7 cellular contexts compared by ENCODE assay signal in the genomic region with DNA sequence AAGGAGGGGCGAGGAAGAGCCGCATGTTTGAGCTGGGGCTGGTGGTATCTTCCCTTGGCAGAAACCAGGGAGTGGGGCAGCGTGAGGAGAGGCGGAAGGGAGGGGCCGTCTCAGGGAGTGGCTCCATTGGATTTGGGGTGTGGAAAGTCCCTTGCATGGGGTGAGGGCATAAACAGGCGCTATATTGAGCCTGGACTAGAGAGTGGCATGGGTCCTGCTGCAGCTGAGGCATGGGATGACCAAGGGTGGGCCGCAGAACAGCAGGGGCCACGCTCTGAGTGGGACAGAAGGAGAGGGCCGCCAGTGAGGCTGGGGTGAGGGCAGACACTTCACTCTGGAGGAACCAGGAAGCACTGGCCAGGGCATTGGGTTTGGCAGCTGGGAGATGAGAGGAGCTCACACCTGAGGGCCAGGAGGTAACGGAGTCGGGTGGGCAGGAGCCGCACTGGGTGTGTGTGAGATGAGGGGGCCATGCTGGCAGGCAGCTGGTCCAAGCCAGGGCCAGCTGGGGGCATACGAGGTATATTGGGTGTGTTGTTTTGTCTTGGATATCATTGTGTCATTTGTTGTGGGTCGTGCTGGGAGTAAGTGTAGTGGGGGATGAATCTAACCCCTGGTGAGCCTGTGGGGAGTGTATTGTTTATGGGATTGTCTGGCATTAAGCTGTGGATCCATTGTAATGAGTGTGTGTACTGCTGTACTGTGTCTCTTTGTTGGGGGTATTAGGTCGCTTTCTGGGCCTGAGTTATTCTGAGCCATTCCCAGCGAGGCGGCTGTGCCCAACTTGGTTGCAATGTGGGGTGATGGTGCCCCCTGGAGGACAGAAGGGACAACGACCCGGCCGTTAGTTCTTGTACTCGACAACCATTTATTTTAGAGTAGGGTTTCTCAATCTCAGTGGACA. TPM values are rescaled to one million over a fixed set of nuclear protein-coding genes. Genes with fewer than 3 reads are reported as not detected.
DNase-seq lines count a peak whose midpoint lies in the region; ATAC-seq, FAIRE-seq and TF ChIP-seq lines count a peak whose summit lies in the region.
"Not testable (repeated sequence)": the region's sequence is repeated elsewhere in the genome, so short reads cannot be mapped to it uniquely, and the experiment has no call there.

No MANE protein-coding gene starts in this region.

- not testable (repeated sequence) for BruUV-seq in HepG2 (replicated peaks; lab: Mats Ljungman, UMichigan)

- not testable (repeated sequence) for H3K4me1 Mint-ChIP-seq in activated T-cell treated with anti-CD3 and anti-CD28 coated beads, Interleukin-2, amount 50 U/mL, for 4 hours (ENCODE audit: low read depth)

- not testable (repeated sequence) for H3K27me3 ChIP-seq in SJCRH30
- H3K27me3 ChIP-seq in HepG2 (ENCODE audit: control insufficient read depth in 1 of 2, insufficient read depth in 2 of 2, low read length in 2 of 2) = peaks cover 3 to 29% of the 10 kb centered on the region in 2 experiments; a peak in 3 of 5 replicates

- not testable (repeated sequence) for H3K79me2 ChIP-seq in HepG2 (ENCODE audit: insufficient read depth, low read length)

- H3K4me1 ChIP-seq in SJCRH30; HepG2 (ENCODE audit: insufficient read depth, low read length): not testable (repeated sequence)

- intact Hi-C loops in HepG2 (cut with micrococcal nuclease; ENCODE audit: unreplicated experiment) = loop anchor here (2.0 to 5.0 kb wide), 3 partner anchors 40 to 137 kb away; no protein-coding TSS in a partner anchor

- POLR2A ChIA-PET in GM10248 (lab: Yijun Ruan, JAX); HepG2 (lab: Yijun Ruan, JAX): not testable (repeated sequence)

- H2AFZ ChIP-seq in HepG2 (ENCODE audit: low read length) = not testable (repeated sequence)

- H3K27me3 Mint-ChIP-seq in activated T-cell treated with anti-CD3 and anti-CD28 coated beads, Interleukin-2, amount 50 U/mL, for 4 hours (ENCODE audit: low read depth) = not testable (repeated sequence)

- H3K4me3 Mint-ChIP-seq in activated T-cell treated with anti-CD3 and anti-CD28 coated beads, Interleukin-2, amount 50 U/mL, for 4 hours = not testable (repeated sequence)

- H4K20me1 ChIP-seq in HepG2 (ENCODE audit: insufficient read depth, low read length) = not testable (repeated sequence)

- peak; percentile 86 for TF ChIP-seq RAD21 in HepG2 (CRISPR knock-in tag; IDR thresholded peaks at IDR 0.05)

- H3K36me3 Mint-ChIP-seq in activated T-cell treated with anti-CD3 and anti-CD28 coated beads, Interleukin-2, amount 50 U/mL, for 4 hours (ENCODE audit: insufficient read depth) = not testable (repeated sequence)

- peak; percentile 58 for TF ChIP-seq CTCF in GM10248 (IDR thresholded peaks at IDR 0.05; ENCODE audit: control extremely low read depth, extremely low read depth, low read depth, missing control alignments)
- peak; percentile 85 for TF ChIP-seq CTCF in HepG2 (CRISPR knock-in tag; IDR thresholded peaks at IDR 0.05)

- peak; percentile 42 for DNase-seq in GM10248 (ENCODE audit: extremely low spot score)
- DNase-seq in NCI-H128 (lab: John Stamatoyannopoulos, UW; ENCODE audit: unreplicated experiment) = peak; percentile 42
- DNase-seq in SJCRH30 = peak; percentile 71 to 79
- peak; percentile 58 for DNase-seq in activated T-cell treated with anti-CD3 and anti-CD28 coated beads, Interleukin-2, amount 50 U/mL, for 4 hours
- DNase-seq in effector CD8-positive, alpha-beta T cell (lab: John Stamatoyannopoulos, UW) = peak; percentile 45
- peak; percentile 65 for DNase-seq in HepG2 (ENCODE audit: low spot score)
- DNase-seq in stimulated activated CD4-positive, alpha-beta T cell treated with anti-CD3 and anti-CD28 coated beads, Interleukin-15, amount 100 ng/mL, for 1 hour (ENCODE audit: low read depth in 1 of 2, low spot score in 1 of 2) = peak; percentile 20 to 45

- FAIRE-seq in HepG2 (lab: Jason Lieb, UNC) = not testable (repeated sequence)

- H3K27ac ChIP-seq in SJCRH30; HepG2 (ENCODE audit: extremely low read length, insufficient read depth, low read length): not testable (repeated sequence)

- CTCF ChIA-PET in GM10248 (lab: Yijun Ruan, JAX) (interaction anchor here (0.9 to 2.3 kb wide), 6 partner anchors 25 to 184 kb away, joined by 3 to 9 read pairs (median 5); no protein-coding TSS in a partner anchor), HepG2 (lab: Yijun Ruan, JAX; ENCODE audit: low intra/inter-chr PET ratio, low total read pairs) (interaction anchor here (0.7 to 3.9 kb wide), 3 partner anchors 40 to 135 kb away, joined by 4 to 21 read pairs (median 9); no protein-coding TSS in a partner anchor)

- H3K4me3 ChIP-seq in SJCRH30; HepG2 (replicated peaks in 1 of 3; ENCODE audit: insufficient read depth in 1 of 3, low read depth in 2 of 3, low read length in 3 of 3): not testable (repeated sequence)

- H3K4me2 ChIP-seq in HepG2 (ENCODE audit: low read depth, low read length) = not testable (repeated sequence)

- in situ Hi-C loops in HepG2 (cut with HindIII; ENCODE audit: extremely low pct_ligation_motif_present, low pct_unique_long_range_greater_than_20kb) = not testable (repeated sequence)

- peaks cover 10% of the 10 kb centered on the region; the same call in 1 of the 2 replicates for H3K36me3 ChIP-seq in SJCRH30
- not testable (repeated sequence) for H3K36me3 ChIP-seq in HepG2 (replicated peaks in 1 of 2; ENCODE audit: control insufficient read depth in 1 of 2, insufficient read depth in 2 of 2, low read length in 2 of 2)

- not testable (repeated sequence) for TF ChIP-seq POLR2A in HepG2 (IDR thresholded peaks at IDR 0.05; ENCODE audit: insufficient read depth in 1 of 2, low read depth in 2 of 2, low read length in 2 of 2)

- not testable (repeated sequence) for H3K9me3 Mint-ChIP-seq in activated T-cell treated with anti-CD3 and anti-CD28 coated beads, Interleukin-2, amount 50 U/mL, for 4 hours

- H3K9ac ChIP-seq in HepG2 (ENCODE audit: insufficient read depth, low read depth, low read length) = not testable (repeated sequence)

- not testable (repeated sequence) for TF ChIP-seq EP300 in HepG2 (IDR thresholded peaks at IDR 0.05; ENCODE audit: low read depth in 2 of 2, low read length in 2 of 2); HepG2 (CRISPR knock-in tag; IDR thresholded peaks at IDR 0.05; ENCODE audit: borderline replicate concordance)

- ATAC-seq in activated T-cell treated with anti-CD3 and anti-CD28 coated beads, Interleukin-2, amount 50 U/mL, for 4 hours = peak; percentile 87
- peak; percentile 94 for ATAC-seq in HepG2

- WGBS in HepG2 (ENCODE audit: low lambda C conversion rate) = 35% methylated on average over 21 of the region's 21 CpGs

- H3K9me3 ChIP-seq in SJCRH30 (replicated peaks); HepG2 (ENCODE audit: low read length): not testable (repeated sequence)

TF ChIP-seq in HepG2, 621 proteins besides CTCF, POLR2A, EP300 and RAD21:
- TF ChIP-seq STAG1 (CRISPR knock-in tag; IDR thresholded peaks at IDR 0.05) (peak; percentile 92), SMC3 (IDR thresholded peaks at IDR 0.05; ENCODE audit: low read length) (peak; percentile 80), SUZ12 (IDR thresholded peaks at IDR 0.05; ENCODE audit: low read depth, low read length) (peak; percentile 28; the same call in 1 of the 2 replicates)

RNA-seq across cellular contexts. Expression of gene ARHGAP23, which starts 56.2 kb away (rescaled TPM):
- 35.7 and 37.9 TPM in 2 replicates for total RNA-seq in SJCRH30 (2014; rRNA removed; shearing (Covaris generic))
- total RNA-seq in activated T-cell treated with anti-CD3 and anti-CD28 coated beads, Interleukin-2, amount 50 U/mL, for 4 hours = under 1 TPM; 0.29 to 0.57 (median 0.48) TPM
- total RNA-seq in HepG2 (2016; rRNA removed; fragmentation: Illumina TruSeq; extraction: Trizol) = not detected in 2 replicates
- not detected in 2 replicates for total RNA-seq in HepG2 (2016; cell fraction: cytosol; rRNA removed; fragmentation: Illumina TruSeq; extraction: Trizol; ENCODE audit: low read depth)
- 0.22 TPM in 1 of 2 replicates, not detected in the other for total RNA-seq in HepG2 (2016; cell fraction: insoluble cytoplasmic fraction; rRNA removed; fragmentation: Illumina TruSeq; extraction: Trizol)
- total RNA-seq in HepG2 (2016; cell fraction: membrane; rRNA removed; fragmentation: Illumina TruSeq; extraction: Trizol) = not detected in 2 replicates
- 0.96 TPM in 1 of 2 replicates, not detected in the other for total RNA-seq in HepG2 (2016; cell fraction: nucleus; rRNA removed; fragmentation: Illumina TruSeq; extraction: Trizol)
- polyA plus RNA-seq in HepG2 (2011; rRNA removed) = 0.03 TPM in 2 replicates
- 0.03 and 0.14 TPM in 2 replicates for polyA plus RNA-seq in HepG2 (2011; cell fraction: cytosol; rRNA removed)
- 0.28 and 0.32 TPM in 2 replicates for polyA plus RNA-seq in HepG2 (2011; cell fraction: nucleus; rRNA removed)
- polyA plus RNA-seq in HepG2 (2012) = 0.08 and 0.20 TPM in 2 replicates
- polyA plus RNA-seq in HepG2 (2016; cell fraction: cytosol; fragmentation: Illumina TruSeq; extraction: Trizol; ENCODE audit: low read depth) = 0.18 TPM in 1 of 2 replicates, not detected in the other
- 0.04 TPM in 1 of 2 replicates, not detected in the other for polyA plus RNA-seq in HepG2 (2016; cell fraction: insoluble cytoplasmic fraction; fragmentation: Illumina TruSeq; extraction: Trizol; ENCODE audit: low read depth)
- polyA plus RNA-seq in HepG2 (2016; cell fraction: membrane; fragmentation: Illumina TruSeq; extraction: Trizol; ENCODE audit: low read depth) = not detected in 2 replicates
- polyA plus RNA-seq in HepG2 (2016; cell fraction: nucleus; fragmentation: Illumina TruSeq; extraction: Trizol; ENCODE audit: insufficient read depth, low read depth) = 0.15 and 0.55 TPM in 2 replicates
- 41.8 TPM in 1 of 2 replicates, not detected in the other for polyA minus RNA-seq in HepG2 (2011; rRNA and poly(A)+ RNA removed; ENCODE audit: low replicate concordance)
- polyA minus RNA-seq in HepG2 (2011; cell fraction: cytosol; rRNA and poly(A)+ RNA removed) = 0.20 TPM in 1 of 2 replicates, not detected in the other
- 0.39 TPM in 1 of 2 replicates, not detected in the other for polyA minus RNA-seq in HepG2 (2011; cell fraction: nucleus; rRNA and poly(A)+ RNA removed)

Comparison
In these comparisons a context has a peak if more than half of its experiments do, and no peak if none do; other contexts are left out.
1. RNA of gene ARHGAP23, which starts 56.2 kb away (total RNA-seq): 35.7 to 37.9 TPM in SJCRH30; 0.29 to 0.57 TPM in activated T-cell treated with anti-CD3 and anti-CD28 coated beads, Interleukin-2, amount 50 U/mL, for 4 hours and 0.22 to 0.96 TPM in HepG2; every median in the first group is over 10 times any median in the second.
2. Peak in every context shown above with its lines, with median percentiles within 50 percentile points of each other: DNase-seq.